In the genomic region with DNA sequence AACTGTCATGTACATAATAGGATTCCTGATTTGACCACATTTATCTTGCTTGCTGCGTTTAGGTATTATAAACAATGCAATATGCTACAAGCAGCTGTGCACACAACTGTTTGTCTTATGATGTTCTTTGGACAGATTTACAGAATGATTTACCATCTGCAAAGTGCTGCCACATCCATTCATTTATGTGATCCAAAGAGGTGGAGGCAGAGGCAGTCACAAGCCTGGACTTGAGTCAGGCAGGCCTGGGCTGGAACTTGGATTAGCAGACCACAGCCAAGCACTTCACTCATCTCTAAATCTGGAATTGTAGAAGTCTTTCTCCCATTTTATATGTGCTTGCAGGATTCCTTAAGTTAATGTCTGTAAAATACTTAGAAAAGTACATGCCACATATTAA, we compare ENCODE assay signal across 14 cellular contexts.
A peak's percentile ranks its signal among the peaks of the same experiment; 100 is the strongest.
DNase-seq lines count a peak whose midpoint lies in the region; ATAC-seq, FAIRE-seq and TF ChIP-seq lines count a peak whose summit lies in the region.
"Had no signal": no experiment of that assay in that cellular context is flagged by ENCODE, and none has a peak within 500 bp of the region (broad histone marks: within the 10 kb centered on the region; RNA-seq: fewer than 3 reads in every experiment).

No MANE protein-coding gene starts in this region.

- TF ChIP-seq POLR2A in breast epithelium (IDR thresholded peaks at IDR 0.05) = no peak

- intact Hi-C loops in MCF 10A (cut with micrococcal nuclease) = no loop called here
- intact Hi-C loops in breast epithelium (cut with DNase I; ENCODE audit: low total_unique reads) = no loop called here
- intact Hi-C loops in left ventricle myocardium superior (cut with micrococcal nuclease) = no loop called here
- intact Hi-C loops in CD4-positive, alpha-beta memory T cell (cut with micrococcal nuclease) = no loop called here

- no peaks in the 10 kb centered on the region for H3K36me3 ChIP-seq in breast epithelium
- H3K36me3 ChIP-seq in bronchial epithelial cell (ENCODE audit: control insufficient read depth, insufficient read depth, low read length) = no peaks in the 10 kb centered on the region
- H3K36me3 ChIP-seq in CD4-positive, alpha-beta memory T cell (ENCODE audit: insufficient read depth, low read length) = no peaks in the 10 kb centered on the region

- H3K27ac Mint-ChIP-seq in MCF 10A (ENCODE audit: low read depth, unreplicated experiment) = peak overlapping the region; percentile 8
- no peak overlapping the region for H3K27ac Mint-ChIP-seq in activated CD8-positive, alpha-beta memory T cell treated with anti-CD3 and anti-CD28 coated beads, Interleukin-2, amount 10 ng/mL, durations not matched to agents 7 days and 5 days
- peak overlapping the region in 2 of 7 donors; percentile 4 to 55 for H3K27ac Mint-ChIP-seq in CD4-positive, alpha-beta memory T cell

- BruUV-seq in MCF 10A (replicated peaks; lab: Mats Ljungman, UMichigan) = no TSS peak

- peaks cover 16% of the 10 kb centered on the region for H3K4me1 Mint-ChIP-seq in MCF 10A (ENCODE audit: insufficient read depth, unreplicated experiment)
- peaks cover 41% of the 10 kb centered on the region for H3K4me1 Mint-ChIP-seq in activated CD8-positive, alpha-beta memory T cell treated with anti-CD3 and anti-CD28 coated beads, Interleukin-2, amount 10 ng/mL, durations not matched to agents 7 days and 5 days
- peaks cover 5 to 18% (median 12%) of the 10 kb centered on the region in 4 donors for H3K4me1 Mint-ChIP-seq in CD4-positive, alpha-beta memory T cell

- ATAC-seq in left ventricle myocardium superior = no peak
- ATAC-seq in activated CD8-positive, alpha-beta memory T cell treated with anti-CD3 and anti-CD28 coated beads, Interleukin-2, amount 10 ng/mL, durations not matched to agents 7 days and 5 days = no peak
- ATAC-seq: HCT116, left colon had no signal

- H3K27me3 Mint-ChIP-seq in MCF 10A (ENCODE audit: insufficient read depth, unreplicated experiment) = no peaks in the 10 kb centered on the region
- H3K27me3 Mint-ChIP-seq in activated CD8-positive, alpha-beta memory T cell treated with anti-CD3 and anti-CD28 coated beads, Interleukin-2, amount 10 ng/mL, durations not matched to agents 7 days and 5 days = no peaks in the 10 kb centered on the region
- H3K27me3 Mint-ChIP-seq in CD4-positive, alpha-beta memory T cell = no peaks in the 10 kb centered on the region

- FAIRE-seq in bronchial epithelial cell (lab: Jason Lieb, UNC) = no peak

- DNase-seq in MCF 10A (ENCODE audit: unreplicated experiment) = peak; percentile 64
- no peak for DNase-seq in breast epithelium (ENCODE audit: low spot score in 2 of 2)
- peak; percentile 48 for DNase-seq in NCI-H345 (lab: John Stamatoyannopoulos, UW)
- DNase-seq in bronchial epithelial cell (ENCODE audit: low read depth) = peak; percentile 79
- DNase-seq in left ventricle myocardium superior = no peak
- no peak for DNase-seq in activated CD8-positive, alpha-beta memory T cell treated with anti-CD3 and anti-CD28 coated beads, Interleukin-2, amount 10 ng/mL, durations not matched to agents 7 days and 5 days
- DNase-seq in T1000 (lab: John Stamatoyannopoulos, UW) = no peak
- no peak for DNase-seq in CD4-positive, alpha-beta memory T cell
- DNase-seq: activated CD4-positive, alpha-beta T cell treated with anti-CD3 and anti-CD28 coated beads for 48 hours; activated effector memory CD4-positive, alpha-beta T cell treated with anti-CD3 and anti-CD28 coated beads, Interleukin-2, amount 50 U/mL, for 16 hours; DMS79 treated with DMSO at 0.1 percent for 48 hours; left colon; MV-4-11 had no signal

- H3K4me3 Mint-ChIP-seq in MCF 10A (ENCODE audit: unreplicated experiment) = no peak overlapping the region
- H3K4me3 Mint-ChIP-seq in activated CD8-positive, alpha-beta memory T cell treated with anti-CD3 and anti-CD28 coated beads, Interleukin-2, amount 10 ng/mL, durations not matched to agents 7 days and 5 days = no peak overlapping the region
- H3K4me3 Mint-ChIP-seq in CD4-positive, alpha-beta memory T cell = no peak overlapping the region

- H3K27ac ChIP-seq in breast epithelium = no peak overlapping the region
- H3K27ac ChIP-seq in CD4-positive, alpha-beta memory T cell (ENCODE audit: low read depth, low read length) = no peak overlapping the region

- no peak for TF ChIP-seq CTCF in MCF 10A (IDR thresholded peaks at IDR 0.05; ENCODE audit: unreplicated experiment)
- TF ChIP-seq CTCF in breast epithelium (IDR thresholded peaks at IDR 0.05) = no peak
- no peak for TF ChIP-seq CTCF in bronchial epithelial cell (IDR thresholded peaks at IDR 0.05; ENCODE audit: insufficient read depth, low read length, severe bottlenecking)

- H3K36me3 Mint-ChIP-seq in MCF 10A (ENCODE audit: insufficient read depth, unreplicated experiment) = no peaks in the 10 kb centered on the region
- peaks cover 12% of the 10 kb centered on the region for H3K36me3 Mint-ChIP-seq in activated CD8-positive, alpha-beta memory T cell treated with anti-CD3 and anti-CD28 coated beads, Interleukin-2, amount 10 ng/mL, durations not matched to agents 7 days and 5 days
- peaks cover 20 to 42% of the 10 kb centered on the region in 2 donors for H3K36me3 Mint-ChIP-seq in CD4-positive, alpha-beta memory T cell

- H3K4me3 ChIP-seq in breast epithelium = no peak overlapping the region
- no peak overlapping the region for H3K4me3 ChIP-seq in bronchial epithelial cell (ENCODE audit: low read depth, low read length)
- H3K4me3 ChIP-seq in CD4-positive, alpha-beta memory T cell (ENCODE audit: low read length in 2 of 2) = no peak overlapping the region

- POLR2A ChIA-PET in MCF 10A (lab: Yijun Ruan, JAX) = interaction anchor here (1.7 kb wide), 1 partner anchor 13 kb away, joined by 3 read pairs; no protein-coding TSS in a partner anchor
- POLR2A ChIA-PET in CD4-positive, alpha-beta memory T cell (lab: Charles Lee; ENCODE audit: partially characterized antibody) = no interaction called here

- no peaks in the 10 kb centered on the region for H3K27me3 ChIP-seq in breast epithelium
- no peaks in the 10 kb centered on the region for H3K27me3 ChIP-seq in bronchial epithelial cell (ENCODE audit: control insufficient read depth, insufficient read depth, low read length)
- H3K27me3 ChIP-seq in CD4-positive, alpha-beta memory T cell (ENCODE audit: insufficient read depth, low read length) = no peaks in the 10 kb centered on the region

- CTCF ChIA-PET in MCF 10A (lab: Yijun Ruan, JAX) = no interaction called here
- CTCF ChIA-PET in activated CD8-positive, alpha-beta memory T cell treated with anti-CD3 and anti-CD28 coated beads, Interleukin-2, amount 10 ng/mL, durations not matched to agents 7 days and 5 days (lab: Charles Lee) = no interaction called here
- CTCF ChIA-PET in CD4-positive, alpha-beta memory T cell (lab: Charles Lee; ENCODE audit: partially characterized antibody) = no interaction called here

- no peaks in the 10 kb centered on the region for H3K4me1 ChIP-seq in breast epithelium
- H3K4me1 ChIP-seq in CD4-positive, alpha-beta memory T cell (ENCODE audit: insufficient read depth, low read length) = no peaks in the 10 kb centered on the region

- no peaks in the 10 kb centered on the region for H3K9me3 Mint-ChIP-seq in MCF 10A (ENCODE audit: unreplicated experiment)
- no peaks in the 10 kb centered on the region for H3K9me3 Mint-ChIP-seq in activated CD8-positive, alpha-beta memory T cell treated with anti-CD3 and anti-CD28 coated beads, Interleukin-2, amount 10 ng/mL, durations not matched to agents 7 days and 5 days (ENCODE audit: low read depth)
- H3K9me3 Mint-ChIP-seq in CD4-positive, alpha-beta memory T cell = no peaks in the 10 kb centered on the region

- no peaks in the 10 kb centered on the region for H3K9me3 ChIP-seq in breast epithelium
- H3K9me3 ChIP-seq in CD4-positive, alpha-beta memory T cell (ENCODE audit: control insufficient read depth in 1 of 2, low read length in 2 of 2) = no peaks in the 10 kb centered on the region

Comparison
In these comparisons a context has a peak if more than half of its experiments do, and no peak if none do; other contexts are left out.
1. DNase-seq: peak in MCF 10A (single experiment), NCI-H345 (single experiment) and bronchial epithelial cell (single experiment); none in breast epithelium (0 of 2), left ventricle myocardium superior (single experiment), activated CD8-positive, alpha-beta memory T cell treated with anti-CD3 and anti-CD28 coated beads, Interleukin-2, amount 10 ng/mL, durations not matched to agents 7 days and 5 days (single experiment), T1000 (single experiment) and CD4-positive, alpha-beta memory T cell (0 of 5).